In genomic region chr17:61388561-61389356, GRCh38 we compare ENCODE assay signal across 22 cellular contexts. TPM values are rescaled to one million over a fixed set of nuclear protein-coding genes. Genes with fewer than 3 reads are reported as not detected.
"Had no signal": no experiment of that assay in that cellular context is flagged by ENCODE, and none has a peak within 500 bp of the region (broad histone marks: within the 10 kb centered on the region; RNA-seq: fewer than 3 reads in every experiment).

No MANE protein-coding gene starts in this region.

- ATAC-seq: mucosa of descending colon had no signal

- H2AFZ ChIP-seq: parathyroid adenoma had no signal

- H3K36me3 ChIP-seq: colonic mucosa, left lung had no signal

- H3K4me3 ChIP-seq: colonic mucosa, left lung, mucosa of descending colon had no signal

- H3K79me2 ChIP-seq: parathyroid adenoma had no signal

- H3K9me3 ChIP-seq: colonic mucosa, left lung, mucosa of descending colon, neutrophil, tibial artery had no signal

- H3K36me3 Mint-ChIP-seq: activated naive CD8-positive, alpha-beta T cell treated with anti-CD3 and anti-CD28 coated beads for 36 hours; brain; naive B cell had no signal

- H3K4me1 ChIP-seq: colonic mucosa, parathyroid adenoma had no signal

- H3K27me3 ChIP-seq: colonic mucosa, left lung, tibial artery had no signal

- H3K9me3 Mint-ChIP-seq: activated naive CD8-positive, alpha-beta T cell treated with anti-CD3 and anti-CD28 coated beads for 36 hours; central memory CD8-positive, alpha-beta T cell; endodermal cell; naive B cell; T-helper 2 cell treated with Interferon-gamma antibody and Interleukin-4, amounts not matched to agents 5 μg/mL and 100 μg/mL, for 36 hours had no signal

- H3K27ac ChIP-seq: colonic mucosa, left lung, neutrophil, parathyroid adenoma had no signal

- H3K4me3 Mint-ChIP-seq: activated naive CD8-positive, alpha-beta T cell treated with anti-CD3 and anti-CD28 coated beads for 36 hours; brain; central memory CD8-positive, alpha-beta T cell; endodermal cell; T-helper 2 cell treated with Interferon-gamma antibody and Interleukin-4, amounts not matched to agents 5 μg/mL and 100 μg/mL, for 36 hours had no signal

- H3K4me1 Mint-ChIP-seq: activated naive CD8-positive, alpha-beta T cell treated with anti-CD3 and anti-CD28 coated beads for 36 hours had no signal

- DNase-seq: activated CD4-positive, alpha-beta T cell treated with anti-CD3 and anti-CD28 coated beads, Interleukin-2, amount 50 U/mL, for 4 hours; activated gamma-delta T cell treated with Interleukin-2 at 50 U/mL for 16 hours; activated naive CD8-positive, alpha-beta T cell treated with anti-CD3 and anti-CD28 coated beads for 36 hours; colonic mucosa; endodermal cell; erythroblast; foreskin melanocyte; head of caudate nucleus; naive B cell; stimulated activated CD8-positive, alpha-beta memory T cell treated with anti-CD3 and anti-CD28 coated beads, Interleukin-4, amount 100 ng/mL, for 48 hours; stimulated activated naive CD4-positive, alpha-beta T cell treated with Interleukin-2 at 50 U/mL for 16 hours; substantia nigra; SW 1271; tibial artery had no signal

- H3K27me3 Mint-ChIP-seq: central memory CD8-positive, alpha-beta T cell had no signal

- H3K27ac Mint-ChIP-seq: activated naive CD8-positive, alpha-beta T cell treated with anti-CD3 and anti-CD28 coated beads for 36 hours; endodermal cell; naive B cell; T-helper 2 cell treated with Interferon-gamma antibody and Interleukin-4, amounts not matched to agents 5 μg/mL and 100 μg/mL, for 36 hours had no signal

RNA-seq across cellular contexts. Expression of gene TBX2, which starts 10.9 kb away (rescaled TPM):
- total RNA-seq: activated CD8-positive, alpha-beta memory T cell treated with anti-CD3 and anti-CD28 coated beads for 36 hours; activated naive CD8-positive, alpha-beta T cell treated with anti-CD3 and anti-CD28 coated beads for 36 hours had no signal
